12 cellular contexts compared by ENCODE assay signal in genomic region chr6:1526689-1527088, GRCh38.
DNase-seq lines count a peak whose midpoint lies in the region; ATAC-seq and TF ChIP-seq lines count a peak whose summit lies in the region.
"Had no signal": no experiment of that assay in that cellular context is flagged by ENCODE, and none has a peak within 500 bp of the region (broad histone marks: within the 10 kb centered on the region; RNA-seq: fewer than 3 reads in every experiment).

No MANE protein-coding gene starts in this region.

- no peaks in the 10 kb centered on the region for H3K36me3 ChIP-seq in GM23338 (ENCODE audit: insufficient read depth)
- H3K36me3 ChIP-seq in ascending aorta: no peaks in the 10 kb centered on the region
- H3K36me3 ChIP-seq in WERI-Rb-1: no peaks in the 10 kb centered on the region
- H3K36me3 ChIP-seq in gastroesophageal sphincter: no peaks in the 10 kb centered on the region
- H3K36me3 ChIP-seq: pancreas had no signal

- H3K27me3 Mint-ChIP-seq in GM23338 (ENCODE audit: insufficient read depth, low read depth, poor library complexity) (peaks cover 44% of the 10 kb centered on the region), immature natural killer cell (ENCODE audit: low read depth in 3 of 3) (peaks cover 4 to 11% (median 8%) of the 10 kb centered on the region in 3 donors)

- DNase-seq in GM23338 (ENCODE audit: low spot score): no peak
- DNase-seq in ascending aorta (ENCODE audit: low spot score in 2 of 2): no peak
- DNase-seq in immature natural killer cell: no peak
- no peak for DNase-seq in WERI-Rb-1
- DNase-seq in SHP77 (lab: John Stamatoyannopoulos, UW): no peak
- no peak for DNase-seq in HT-29 (ENCODE audit: low spot score)
- DNase-seq: NCI-H1092, NCI-H510A, pancreas, SIG-M5 had no signal

- H3K27ac Mint-ChIP-seq in GM23338 (no peak overlapping the region), immature natural killer cell (peak overlapping the region in 2 of 6 donors; percentile 74 to 86)

- H3K27me3 ChIP-seq in GM23338 (ENCODE audit: insufficient read depth) (peaks cover 59% of the 10 kb centered on the region), ascending aorta (no peaks in the 10 kb centered on the region), WERI-Rb-1 (ENCODE audit: insufficient read depth, low read depth, severe bottlenecking) (no peaks in the 10 kb centered on the region), gastroesophageal sphincter (peaks cover 28% of the 10 kb centered on the region)

- no peak for TF ChIP-seq POLR2A in gastroesophageal sphincter (IDR thresholded peaks at IDR 0.05)

- TF ChIP-seq CTCF in GM23338 (conservative IDR thresholded peaks at IDR 0.05; ENCODE audit: low read depth in 2 of 2) (no peak), ascending aorta (IDR thresholded peaks at IDR 0.05) (no peak), WERI-Rb-1 (IDR thresholded peaks at IDR 0.05; ENCODE audit: low read depth, low read length) (no peak), gastroesophageal sphincter (IDR thresholded peaks at IDR 0.05) (no peak)

- H3K4me1 ChIP-seq in GM23338 (ENCODE audit: insufficient read depth) (peaks cover 10% of the 10 kb centered on the region), ascending aorta (peaks cover 0 to 14% of the 10 kb centered on the region in 2 donors), gastroesophageal sphincter (peaks cover 0 to 32% (median 8%) of the 10 kb centered on the region in 3 donors)
- H3K4me1 ChIP-seq: pancreas had no signal

- H3K79me2 ChIP-seq in GM23338 (replicated peaks; ENCODE audit: insufficient read depth): no peaks in the 10 kb centered on the region

- H3K27ac ChIP-seq in GM23338 (ENCODE audit: low read depth): no peak overlapping the region
- peak overlapping the region; percentile 33 to 35 for H3K27ac ChIP-seq in ascending aorta
- peak overlapping the region in 15 of 21 experiments; percentile 23 to 75 (median 62) for H3K27ac ChIP-seq in skin epidermis
- no peak overlapping the region for H3K27ac ChIP-seq in WERI-Rb-1
- no peak overlapping the region for H3K27ac ChIP-seq in gastroesophageal sphincter
- H3K27ac ChIP-seq: pancreas had no signal

- 18 to 25% methylated on average over 7 to 8 of the region's 8 CpGs for WGBS in gastroesophageal sphincter (ENCODE audit: low coverage in 1 of 2), 2 donors

- H2AFZ ChIP-seq in GM23338: peak overlapping the region; percentile 59; the same call in 1 of the 2 replicates

- H3K9me3 Mint-ChIP-seq in GM23338 (peaks cover 12% of the 10 kb centered on the region), immature natural killer cell (no peaks in the 10 kb centered on the region)

- H3K9me2 ChIP-seq in GM23338 (ENCODE audit: insufficient read depth): peaks cover 7% of the 10 kb centered on the region; the same call in 1 of the 2 replicates

- no peak for TF ChIP-seq EP300 in gastroesophageal sphincter (IDR thresholded peaks at IDR 0.05)

- H3F3A ChIP-seq in GM23338 (replicated peaks; ENCODE audit: low read depth): no peaks in the 10 kb centered on the region

- ATAC-seq in GM23338 (no peak), gastroesophageal sphincter (no peak)

- peak overlapping the region; percentile 21; the same call in 1 of the 2 replicates for H3K4me2 ChIP-seq in GM23338

- H3K4me1 Mint-ChIP-seq in GM23338 (peaks cover 18% of the 10 kb centered on the region), immature natural killer cell (peaks cover 48 to 76% of the 10 kb centered on the region in 2 donors)

- intact Hi-C loops in ascending aorta (cut with DNase I): loop anchor here (2.0 kb wide), 1 partner anchor 28 kb away; no protein-coding TSS in a partner anchor

- H3K4me3 Mint-ChIP-seq in GM23338 (no peak overlapping the region), immature natural killer cell (peak overlapping the region; percentile 46 to 76 (median 58))

- no peaks in the 10 kb centered on the region for H3K9me3 ChIP-seq in ascending aorta
- no peaks in the 10 kb centered on the region for H3K9me3 ChIP-seq in WERI-Rb-1 (ENCODE audit: severe bottlenecking)
- peaks cover 0 to 4% (median 0%) of the 10 kb centered on the region in 3 donors for H3K9me3 ChIP-seq in gastroesophageal sphincter
- H3K9me3 ChIP-seq: pancreas had no signal

- H3K4me3 ChIP-seq in GM23338 (no peak overlapping the region), ascending aorta (peak overlapping the region in 1 of 2 donors; percentile 40), skin epidermis (no peak overlapping the region), WERI-Rb-1 (ENCODE audit: low read depth, low read length) (no peak overlapping the region), gastroesophageal sphincter (peak overlapping the region in 1 of 2 donors; percentile 3)
- H3K4me3 ChIP-seq: pancreas had no signal

- H3K36me3 Mint-ChIP-seq in GM23338 (ENCODE audit: low read depth) (peaks cover 6% of the 10 kb centered on the region; the same call in 2 of the 3 replicates), immature natural killer cell (no peaks in the 10 kb centered on the region)

- no peaks in the 10 kb centered on the region for H4K20me1 ChIP-seq in GM23338 (replicated peaks; ENCODE audit: insufficient read depth)

TF ChIP-seq in GM23338, 12 proteins besides CTCF, POLR2A, EP300 and RAD21 (continues in another document):
- no peak for TF ChIP-seq STAT1 (IDR thresholded peaks at IDR 0.05; ENCODE audit: unreplicated experiment)
- TF ChIP-seq REST (IDR thresholded peaks at IDR 0.05; ENCODE audit: unreplicated experiment): no peak
- TF ChIP-seq NANOG (IDR thresholded peaks at IDR 0.05; ENCODE audit: borderline replicate concordance): no peak

Comparison
In these comparisons a context has a peak if more than half of its experiments do, and no peak if none do; other contexts are left out.
1. H3K27ac ChIP-seq: peak in ascending aorta (2 of 2) and skin epidermis (15 of 21); none in GM23338 (single experiment), WERI-Rb-1 (single experiment) and gastroesophageal sphincter (0 of 4).